8 cellular contexts compared by ENCODE assay signal in the genomic region with DNA sequence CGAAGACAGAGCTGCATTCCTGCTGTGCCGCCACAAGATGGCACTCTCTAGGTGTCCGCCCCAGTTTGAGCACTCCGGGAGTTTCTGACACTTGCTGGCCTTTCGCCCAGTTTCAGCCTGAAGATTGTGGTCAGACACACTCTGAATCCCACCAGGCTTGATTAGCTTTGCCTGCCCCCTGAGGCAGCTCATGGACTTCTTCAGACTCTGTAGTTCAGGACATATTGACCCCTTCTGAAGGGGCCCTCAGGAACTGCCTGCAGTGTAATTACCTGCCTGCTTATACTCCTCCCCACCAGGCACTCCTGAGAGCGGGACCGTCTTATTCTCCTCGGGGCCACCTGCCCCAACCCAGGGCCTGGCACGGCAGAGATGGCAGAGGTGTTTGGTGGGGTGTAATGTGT. TPM values are rescaled to one million over a fixed set of nuclear protein-coding genes. Genes with fewer than 3 reads are reported as not detected.
DNase-seq lines count a peak whose midpoint lies in the region; ATAC-seq and TF ChIP-seq lines count a peak whose summit lies in the region.

No MANE protein-coding gene starts in this region.

- H3K4me1 ChIP-seq in KMS-11 (ENCODE audit: low read depth, poor library complexity, severe bottlenecking), result peaks cover 5% of the 10 kb centered on the region
- peaks cover 3% of the 10 kb centered on the region in 2 experiments for H3K4me1 ChIP-seq in trophoblast cell (ENCODE audit: control insufficient read depth in 1 of 2, insufficient read depth in 2 of 2, low read length in 2 of 2)
- no peaks in the 10 kb centered on the region for H3K4me1 ChIP-seq in aorta (ENCODE audit: control insufficient read depth in 1 of 2, insufficient read depth in 2 of 2, low read length in 2 of 2)

- H3K27me3 ChIP-seq in KMS-11 (ENCODE audit: insufficient read depth, low read depth) (no peaks in the 10 kb centered on the region), trophoblast cell (ENCODE audit: insufficient read depth, low read length) (peaks cover 3% of the 10 kb centered on the region), aorta (ENCODE audit: control insufficient read depth in 1 of 2, insufficient read depth in 2 of 2, low read length in 1 of 2) (no peaks in the 10 kb centered on the region)

- intact Hi-C loops in aorta (cut with DNase I), result loop anchor here in 1 of 2 donors (2.0 kb wide), 1 partner anchor 65 kb away; no protein-coding TSS in a partner anchor

- peak; percentile 74 for ATAC-seq in GM21423 (IDR thresholded peaks at IDR 0.05; ENCODE audit: unreplicated experiment)
- peak; percentile 86 for ATAC-seq in aorta (ENCODE audit: low FRiP score)

- H4K91ac ChIP-seq in trophoblast cell (ENCODE audit: low read depth, low read length), result no peak overlapping the region

- H3K4me2 ChIP-seq in KMS-11 (peak overlapping the region; percentile 57), trophoblast cell (ENCODE audit: low read length) (no peak overlapping the region)

- H2BK120ac ChIP-seq in trophoblast cell (ENCODE audit: insufficient read depth, low read length, poor library complexity), result no peak overlapping the region

- H3K79me2 ChIP-seq in KMS-11 (ENCODE audit: insufficient read depth, low read depth) (no peaks in the 10 kb centered on the region), trophoblast cell (ENCODE audit: control insufficient read depth, insufficient read depth, low read length, poor library complexity) (no peaks in the 10 kb centered on the region)

- H3K4ac ChIP-seq in trophoblast cell (ENCODE audit: low read depth, low read length), result no peak overlapping the region

- no peaks in the 10 kb centered on the region for H3K79me1 ChIP-seq in trophoblast cell (ENCODE audit: low read length)

- no peak overlapping the region for H2BK5ac ChIP-seq in trophoblast cell (ENCODE audit: low read depth, low read length, poor library complexity)

- H3K4me3 ChIP-seq in KMS-11 (IDR thresholded peaks at IDR 0.05; ENCODE audit: insufficient read depth, low read depth, low read length), result no peak overlapping the region
- no peak overlapping the region for H3K4me3 ChIP-seq in trophoblast cell (ENCODE audit: low read depth, low read length)
- H3K4me3 ChIP-seq in aorta (ENCODE audit: low read length in 2 of 2), result no peak overlapping the region

- H3K9ac ChIP-seq in KMS-11, result no peak overlapping the region
- H3K9ac ChIP-seq in trophoblast cell (ENCODE audit: low read length), result no peak overlapping the region

- no peak overlapping the region for H4K12ac ChIP-seq in trophoblast cell (ENCODE audit: low read depth, low read length)

- H2AK5ac ChIP-seq in trophoblast cell (ENCODE audit: low read length), result no peak overlapping the region

- no CpG with 5 or more reads among the region's 9 CpGs for WGBS in trophoblast cell (ENCODE audit: extremely low coverage, insufficient coverage, insufficient read length)
- WGBS in aorta, 2 donors, result 21 to 22% methylated on average over 9 of the region's 9 CpGs

- H2BK12ac ChIP-seq in trophoblast cell (ENCODE audit: low read length), result no peak overlapping the region

- no peaks in the 10 kb centered on the region for H3K36me3 ChIP-seq in KMS-11 (ENCODE audit: insufficient read depth)
- H3K36me3 ChIP-seq in trophoblast cell (ENCODE audit: control insufficient read depth in 1 of 2, insufficient read depth in 2 of 2, low read length in 2 of 2), result no peaks in the 10 kb centered on the region
- no peaks in the 10 kb centered on the region for H3K36me3 ChIP-seq in aorta (ENCODE audit: control insufficient read depth in 1 of 2, insufficient read depth in 2 of 2, low read length in 1 of 2)

- no peak overlapping the region for H3K18ac ChIP-seq in trophoblast cell (ENCODE audit: low read length)

- no peak overlapping the region for H3K23ac ChIP-seq in trophoblast cell (ENCODE audit: low read length)

- H3K27ac ChIP-seq in KMS-11 (no peak overlapping the region), trophoblast cell (ENCODE audit: low read depth, low read length) (no peak overlapping the region), aorta (ENCODE audit: low read depth in 1 of 2, low read length in 2 of 2) (no peak overlapping the region)

- TF ChIP-seq CTCF in KMS-11 (conservative IDR thresholded peaks at IDR 0.05; ENCODE audit: low read depth, low read length), result peak; percentile 76

- no peaks in the 10 kb centered on the region for H4K20me1 ChIP-seq in KMS-11 (ENCODE audit: insufficient read depth)

- H4K8ac ChIP-seq in trophoblast cell (ENCODE audit: low read depth, low read length), result no peak overlapping the region

- H2AFZ ChIP-seq in KMS-11 (ENCODE audit: low read depth) (peak overlapping the region; percentile 50; the same call in 1 of the 2 replicates), trophoblast cell (ENCODE audit: insufficient read depth, low read length, poor library complexity) (no peak overlapping the region)

- no peak overlapping the region for H3K14ac ChIP-seq in trophoblast cell (ENCODE audit: low read length)

- H3K9me3 ChIP-seq in trophoblast cell (ENCODE audit: insufficient read depth, low read depth, low read length) (peaks cover 1% of the 10 kb centered on the region), aorta (ENCODE audit: control insufficient read depth, low read length) (no peaks in the 10 kb centered on the region)

- DNase-seq in COR-L47 (lab: John Stamatoyannopoulos, UW) (peak; percentile 69), RPMI8226 (peak; percentile 67), globus pallidus (ENCODE audit: low spot score) (peak; percentile 60), trophoblast cell (peak; percentile 39 to 69), aorta (peak; percentile 87 to 90)
- peak in 3 of 4 experiments; percentile 6 to 23 (median 9) for DNase-seq in activated naive CD4-positive, alpha-beta T cell (lab: John Stamatoyannopoulos, UW)

RNA-seq across cellular contexts. Expression of gene EIF3F, which starts 46.2 kb away (rescaled TPM):
- 560 and 594 TPM in 2 replicates for polyA plus RNA-seq in trophoblast cell (2013)
- 100 to 1,000 TPM; 156 to 183 TPM for total RNA-seq in aorta
- polyA plus RNA-seq in aorta, result 100 to 1,000 TPM; 258 to 486 TPM

RNA-seq across cellular contexts. Expression of gene TUB, which starts 47.7 kb away (rescaled TPM):
- polyA plus RNA-seq in trophoblast cell (2013), result 5.3 and 5.7 TPM in 2 replicates
- 10 to 100 TPM in 1 of 2 donors, 1 to 10 TPM in 1; 5.9 to 12.9 TPM for total RNA-seq in aorta
- polyA plus RNA-seq in aorta, result 1 to 10 TPM; 1.5 to 4.0 TPM

Comparison
In these comparisons a context has a peak if more than half of its experiments do, and no peak if none do; other contexts are left out.
1. DNase-seq: peak in every context shown above with its lines; median percentile 88 in aorta; 69 in COR-L47; 67 in RPMI8226; 60 in globus pallidus; 54 in trophoblast cell; 9 in activated naive CD4-positive, alpha-beta T cell.